28 cellular contexts compared by ENCODE assay signal in genomic region chr4:126595643-126596042, GRCh38.
A peak's percentile ranks its signal among the peaks of the same experiment; 100 is the strongest.
DNase-seq lines count a peak whose midpoint lies in the region; ATAC-seq, FAIRE-seq and TF ChIP-seq lines count a peak whose summit lies in the region.
"Had no signal": no experiment of that assay in that cellular context is flagged by ENCODE, and none has a peak within 500 bp of the region (broad histone marks: within the 10 kb centered on the region; RNA-seq: fewer than 3 reads in every experiment).

No MANE protein-coding gene starts in this region.

- H3K79me2 ChIP-seq in SK-N-SH (ENCODE audit: insufficient read depth) = no peaks in the 10 kb centered on the region
- no peaks in the 10 kb centered on the region for H3K79me2 ChIP-seq in astrocyte (ENCODE audit: insufficient read depth, low read length)

- POLR2A ChIA-PET in IMR-90 (lab: Charles Lee; ENCODE audit: unreplicated experiment) (no interaction called here), SK-N-SH (lab: Yijun Ruan, JAX) (no interaction called here)

- CTCF ChIA-PET in IMR-90 (lab: Yijun Ruan, JAX) (no interaction called here), SK-N-SH (lab: Yijun Ruan, JAX) (interaction anchor here (1.9 kb wide), 1 partner anchor 13 kb away, joined by 6 read pairs; no protein-coding TSS in a partner anchor)

- H3F3A ChIP-seq in SK-N-SH (replicated peaks; ENCODE audit: insufficient read depth) = peaks cover 10% of the 10 kb centered on the region

- H4K8ac ChIP-seq in IMR-90 (ENCODE audit: low read depth in 2 of 2, low read length in 2 of 2) = no peak overlapping the region

- H3K4me1 Mint-ChIP-seq in astrocyte (ENCODE audit: low read depth, unreplicated experiment) = peaks cover 5% of the 10 kb centered on the region
- H3K4me1 Mint-ChIP-seq: CD14-positive monocyte; CD4-positive, alpha-beta memory T cell; CD4-positive, CD25-positive, alpha-beta regulatory T cell; CD8-positive, alpha-beta memory T cell had no signal

- DNase-seq in IMR-90 (peak; percentile 0), SK-N-SH (no peak), astrocyte (ENCODE audit: low read depth) (peak; percentile 25), fibroblast of the aortic adventitia (ENCODE audit: low read depth) (peak; percentile 55), mucosa of descending colon (no peak), NOMO-1 treated with DMSO at 0.1 percent for 48 hours (lab: John Stamatoyannopoulos, UW; ENCODE audit: unreplicated experiment) (no peak), NCI-H524 treated with DMSO at 0.1 percent for 48 hours (lab: John Stamatoyannopoulos, UW) (no peak)
- DNase-seq: 8988T; ACHN; BE2C; C1 segment of cervical spinal cord; CD4-positive, alpha-beta memory T cell; CD4-positive, CD25-positive, alpha-beta regulatory T cell; CD8-positive, alpha-beta memory T cell; DMS 273 treated with DMSO at 0.1 percent for 48 hours; DMS153; DMS53; DMS79; DND-41; EL; GDM1 had no signal

- no peaks in the 10 kb centered on the region for H3K79me1 ChIP-seq in IMR-90 (ENCODE audit: low read depth in 1 of 2, low read length in 2 of 2)

- H3K9me1 ChIP-seq in IMR-90 (ENCODE audit: insufficient read depth, low read length) = no peaks in the 10 kb centered on the region

- TF ChIP-seq CTCF in IMR-90 (conservative IDR thresholded peaks at IDR 0.05; ENCODE audit: low read depth, low read length) = no peak
- TF ChIP-seq CTCF in SK-N-SH (IDR thresholded peaks at IDR 0.05) = no peak
- TF ChIP-seq CTCF in astrocyte (IDR thresholded peaks at IDR 0.05; ENCODE audit: insufficient read depth, low read depth, low read length) = no peak
- TF ChIP-seq CTCF in fibroblast of the aortic adventitia (IDR thresholded peaks at IDR 0.05; ENCODE audit: insufficient read depth, low read length) = no peak
- TF ChIP-seq CTCF in mucosa of descending colon (IDR thresholded peaks at IDR 0.05) = no peak

- H2BK120ac ChIP-seq in IMR-90 (ENCODE audit: low read depth, low read length) = no peak overlapping the region

- no peak overlapping the region for H4K5ac ChIP-seq in IMR-90 (ENCODE audit: low read depth, low read length)

- BruUV-seq in IMR-90 (replicated peaks; lab: Mats Ljungman, UMichigan) = no TSS peak

- in situ Hi-C loops in IMR-90 (cut with MboI; ENCODE audit: low sequenced_read_pairs) = no loop called here

- no peaks in the 10 kb centered on the region; the same call in 1 of the 2 replicates for H3K9me2 ChIP-seq in SK-N-SH

- no CpG with 5 or more reads among the region's 2 CpGs for WGBS in IMR-90 (ENCODE audit: extremely low coverage in 2 of 2, insufficient read length in 1 of 2), 2 experiments
- 59% methylated on average over 2 of the region's 2 CpGs for WGBS in SK-N-SH (ENCODE audit: low lambda C conversion rate)

- H3K27ac Mint-ChIP-seq in astrocyte (ENCODE audit: unreplicated experiment) = no peak overlapping the region
- H3K27ac Mint-ChIP-seq: CD14-positive monocyte; CD4-positive, alpha-beta memory T cell; CD4-positive, CD25-positive, alpha-beta regulatory T cell; CD8-positive, alpha-beta memory T cell had no signal

- no peak overlapping the region for H4K91ac ChIP-seq in IMR-90 (ENCODE audit: insufficient read depth, low read depth, low read length)

- H3K4me3 Mint-ChIP-seq in astrocyte (ENCODE audit: unreplicated experiment) = no peak overlapping the region
- H3K4me3 Mint-ChIP-seq: CD14-positive monocyte; CD4-positive, alpha-beta memory T cell; CD4-positive, CD25-positive, alpha-beta regulatory T cell; CD8-positive, alpha-beta memory T cell had no signal

- no peak for FAIRE-seq in astrocyte (lab: Jason Lieb, UNC)
- FAIRE-seq: A204.1, GM12878, GM12892, GM18507 had no signal

- no peaks in the 10 kb centered on the region for H3K9me3 ChIP-seq in IMR-90 (ENCODE audit: control insufficient read depth, insufficient read depth, low read length)
- H3K9me3 ChIP-seq in SK-N-SH = no peaks in the 10 kb centered on the region
- H3K9me3 ChIP-seq in astrocyte (ENCODE audit: insufficient read depth, low read depth, low read length) = no peaks in the 10 kb centered on the region
- peaks cover 2% of the 10 kb centered on the region for H3K9me3 ChIP-seq in mucosa of descending colon
- H3K9me3 ChIP-seq: BE2C, BLaER1 had no signal

- H2BK15ac ChIP-seq in IMR-90 (ENCODE audit: low read depth, low read length) = no peak overlapping the region

- dilution Hi-C loops in IMR-90 (cut with HindIII; ENCODE audit: low sequenced_read_pairs, unreplicated experiment) = no loop called here

- no peak overlapping the region for H2BK20ac ChIP-seq in IMR-90 (ENCODE audit: low read depth, low read length)

- intact Hi-C loops in IMR-90 (cut with micrococcal nuclease) = no loop called here
- intact Hi-C loops in mucosa of descending colon (cut with DNase I, micrococcal nuclease) = no loop called here

- no peak for TF ChIP-seq RAD21 in IMR-90 (IDR thresholded peaks at IDR 0.05; ENCODE audit: low read length)
- no peak for TF ChIP-seq RAD21 in SK-N-SH (IDR thresholded peaks at IDR 0.05; ENCODE audit: low read length)

- H3K14ac ChIP-seq in IMR-90 (replicated peaks; ENCODE audit: low read depth, low read length) = no peak overlapping the region

- no peaks in the 10 kb centered on the region for H3K9me3 Mint-ChIP-seq in astrocyte (ENCODE audit: unreplicated experiment)

- ATAC-seq in IMR-90 (ENCODE audit: low read depth) (no peak), HG02885 (IDR thresholded peaks at IDR 0.05; ENCODE audit: poor library complexity, unreplicated experiment) (no peak), mucosa of descending colon (no peak)
- ATAC-seq: GM12878 had no signal

- no peak for TF ChIP-seq EP300 in SK-N-SH (IDR thresholded peaks at IDR 0.05; ENCODE audit: borderline replicate concordance in 1 of 2, low read depth in 1 of 2, low read length in 1 of 2)

- H4K20me1 ChIP-seq in IMR-90 (ENCODE audit: insufficient read depth, low read length) = no peaks in the 10 kb centered on the region
- H4K20me1 ChIP-seq in SK-N-SH (ENCODE audit: insufficient read depth) = no peaks in the 10 kb centered on the region
- H4K20me1 ChIP-seq in astrocyte (ENCODE audit: insufficient read depth, low read length) = no peaks in the 10 kb centered on the region
- H4K20me1 ChIP-seq: BLaER1 had no signal

- H3K9ac ChIP-seq in IMR-90 (ENCODE audit: low read depth, low read length) (no peak overlapping the region), SK-N-SH (no peak overlapping the region), astrocyte (ENCODE audit: low read length) (no peak overlapping the region)
- H3K9ac ChIP-seq: BLaER1 had no signal

- no peak overlapping the region for H2AK9ac ChIP-seq in IMR-90 (replicated peaks; ENCODE audit: low read depth, low read length, poor library complexity)

- no peak overlapping the region for H2AK5ac ChIP-seq in IMR-90 (ENCODE audit: low read depth, low read length)

- H2AFZ ChIP-seq in IMR-90 (replicated peaks; ENCODE audit: low read length, poor library complexity) (no peak overlapping the region), SK-N-SH (ENCODE audit: low read depth) (no peak overlapping the region), astrocyte (ENCODE audit: low read depth, low read length) (no peak overlapping the region)

- no peak overlapping the region for H3K4me2 ChIP-seq in IMR-90 (ENCODE audit: low read depth, low read length)
- no peak overlapping the region for H3K4me2 ChIP-seq in SK-N-SH
- H3K4me2 ChIP-seq in astrocyte (ENCODE audit: low read length) = no peak overlapping the region
- H3K4me2 ChIP-seq: BLaER1 had no signal

- H3K27me3 ChIP-seq in IMR-90 (ENCODE audit: control insufficient read depth, insufficient read depth, low read length) (no peaks in the 10 kb centered on the region), SK-N-SH (ENCODE audit: insufficient read depth) (no peaks in the 10 kb centered on the region), astrocyte (ENCODE audit: insufficient read depth, low read length) (no peaks in the 10 kb centered on the region)
- H3K27me3 ChIP-seq: BE2C, BLaER1 had no signal

- H3K36me3 ChIP-seq in IMR-90 (ENCODE audit: control insufficient read depth, insufficient read depth, low read length) (no peaks in the 10 kb centered on the region), SK-N-SH (replicated peaks in 1 of 2; ENCODE audit: control insufficient read depth in 1 of 2, insufficient read depth in 2 of 2, low read length in 1 of 2) (no peaks in the 10 kb centered on the region), astrocyte (ENCODE audit: insufficient read depth, low read length) (no peaks in the 10 kb centered on the region), mucosa of descending colon (ENCODE audit: low read depth) (no peaks in the 10 kb centered on the region)
- H3K36me3 ChIP-seq: BE2C, BLaER1 had no signal

- H3K4ac ChIP-seq in IMR-90 (ENCODE audit: low read depth, low read length) = no peak overlapping the region

- no peak overlapping the region for H3K23ac ChIP-seq in IMR-90 (ENCODE audit: low read depth, low read length)

- no peaks in the 10 kb centered on the region for H3K27me3 Mint-ChIP-seq in astrocyte (ENCODE audit: low read depth, unreplicated experiment)
- H3K27me3 Mint-ChIP-seq: CD4-positive, alpha-beta memory T cell; CD4-positive, CD25-positive, alpha-beta regulatory T cell; CD8-positive, alpha-beta memory T cell had no signal

- H3K4me3 ChIP-seq in IMR-90 (ENCODE audit: insufficient read depth, low read depth, low read length) (no peak overlapping the region), SK-N-SH (ENCODE audit: low read depth in 2 of 2, low read length in 1 of 2) (no peak overlapping the region), astrocyte (ENCODE audit: insufficient read depth, low read depth, low read length) (no peak overlapping the region), fibroblast of the aortic adventitia (ENCODE audit: low read depth, low read length) (no peak overlapping the region), mucosa of descending colon (no peak overlapping the region)
- H3K4me3 ChIP-seq: BLaER1, GM12878 had no signal

- H3K4me1 ChIP-seq in IMR-90 (ENCODE audit: control insufficient read depth, insufficient read depth, low read length) = peaks cover 3% of the 10 kb centered on the region
- H3K4me1 ChIP-seq in SK-N-SH (ENCODE audit: control insufficient read depth in 1 of 2, insufficient read depth in 2 of 2, low read depth in 1 of 2, low read length in 1 of 2) = peaks cover 0 to 14% of the 10 kb centered on the region in 2 experiments; a peak in 2 of 4 replicates
- no peaks in the 10 kb centered on the region for H3K4me1 ChIP-seq in astrocyte (ENCODE audit: insufficient read depth, low read length)
- H3K4me1 ChIP-seq in mucosa of descending colon (ENCODE audit: low read depth) = no peaks in the 10 kb centered on the region
- H3K4me1 ChIP-seq: BLaER1 had no signal

- H3K36me3 Mint-ChIP-seq in astrocyte (ENCODE audit: low read depth, unreplicated experiment) = no peaks in the 10 kb centered on the region
- H3K36me3 Mint-ChIP-seq: CD14-positive monocyte; CD4-positive, alpha-beta memory T cell; CD4-positive, CD25-positive, alpha-beta regulatory T cell; CD8-positive, alpha-beta memory T cell had no signal

- no peak overlapping the region for H2BK5ac ChIP-seq in IMR-90 (ENCODE audit: low read depth, low read length, poor library complexity, severe bottlenecking)

- TF ChIP-seq POLR2A in IMR-90 (IDR thresholded peaks at IDR 0.05; ENCODE audit: low read depth, low read length) = no peak

- H3K18ac ChIP-seq in IMR-90 (ENCODE audit: low read depth, low read length) = no peak overlapping the region

- no peak overlapping the region for H3K27ac ChIP-seq in IMR-90 (ENCODE audit: insufficient read depth, low read length)
- no peak overlapping the region for H3K27ac ChIP-seq in SK-N-SH (ENCODE audit: low read depth in 2 of 2, low read length in 1 of 2)
- no peak overlapping the region for H3K27ac ChIP-seq in astrocyte (ENCODE audit: low read depth, low read length)
- H3K27ac ChIP-seq: BLaER1 had no signal

- H3K56ac ChIP-seq in IMR-90 (ENCODE audit: extremely low read depth, insufficient read depth, low read length) = no peak overlapping the region

Comparison
In these comparisons a context has a peak if more than half of its experiments do, and no peak if none do; other contexts are left out.
1. DNase-seq: peak in IMR-90 (single experiment), astrocyte (single experiment) and fibroblast of the aortic adventitia (single experiment); none in SK-N-SH (single experiment), mucosa of descending colon (0 of 3), NOMO-1 treated with DMSO at 0.1 percent for 48 hours (single experiment) and NCI-H524 treated with DMSO at 0.1 percent for 48 hours (single experiment).